Comparison of ENCODE assay signal across 25 cellular contexts in the genomic region with DNA sequence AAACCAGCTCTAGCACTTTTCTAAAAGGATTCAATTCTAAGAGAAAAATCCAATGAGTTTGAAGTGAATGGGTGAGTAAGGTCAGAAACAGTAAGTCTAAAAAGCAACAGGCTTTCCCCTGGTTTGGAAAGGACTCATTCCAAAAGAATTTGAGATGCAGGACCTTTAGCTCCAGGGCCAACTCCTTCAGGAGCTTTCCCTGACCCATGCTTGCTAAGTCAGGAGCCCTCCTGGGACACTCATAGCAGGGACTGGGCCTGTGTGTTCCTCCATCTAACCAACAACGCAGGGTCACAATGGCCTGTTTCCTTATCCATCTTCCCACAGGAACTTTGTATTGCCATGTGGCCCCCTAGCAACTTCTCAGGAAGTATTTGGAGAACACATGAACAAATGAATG.
DNase-seq lines count a peak whose midpoint lies in the region; ATAC-seq lines count a peak whose summit lies in the region.
"Had no signal": no experiment of that assay in that cellular context is flagged by ENCODE, and none has a peak within 500 bp of the region (broad histone marks: within the 10 kb centered on the region; RNA-seq: fewer than 3 reads in every experiment).

No MANE protein-coding gene starts in this region.

- no peaks in the 10 kb centered on the region for H3K36me3 ChIP-seq in aorta (ENCODE audit: control insufficient read depth in 1 of 2, insufficient read depth in 2 of 2, low read length in 1 of 2)

- WGBS in right cardiac atrium = 76% methylated on average over 1 of the region's 1 CpG
- WGBS in aorta, 2 donors = 96 to 100% methylated on average over 1 of the region's 1 CpG

- H3K4me1 ChIP-seq in right cardiac atrium (ENCODE audit: control insufficient read depth, insufficient read depth, low read length) (no peaks in the 10 kb centered on the region), aorta (ENCODE audit: control insufficient read depth in 1 of 2, insufficient read depth in 2 of 2, low read length in 2 of 2) (no peaks in the 10 kb centered on the region)

- H3K27me3 ChIP-seq in right cardiac atrium (ENCODE audit: control insufficient read depth, insufficient read depth) = no peaks in the 10 kb centered on the region
- no peaks in the 10 kb centered on the region for H3K27me3 ChIP-seq in aorta (ENCODE audit: control insufficient read depth in 1 of 2, insufficient read depth in 2 of 2, low read length in 1 of 2)

- H3K27ac ChIP-seq in right cardiac atrium (ENCODE audit: low read length) (no peak overlapping the region), aorta (ENCODE audit: low read depth in 1 of 2, low read length in 2 of 2) (no peak overlapping the region)
- H3K27ac ChIP-seq: C4-2B had no signal

- H3K4me3 ChIP-seq in right cardiac atrium (ENCODE audit: low read length) (no peak overlapping the region), aorta (ENCODE audit: low read length in 2 of 2) (no peak overlapping the region)

- intact Hi-C loops in Right ventricle myocardium superior (cut with DNase I) (loop anchor here (5.0 kb wide), 1 partner anchor 258 kb away; no protein-coding TSS in a partner anchor), right cardiac atrium (cut with DNase I) (loop anchor here in 2 of 4 donors (5.0 to 10.0 kb wide), 4 partner anchors 122 to 203 kb away; a partner anchor contains a TSS), left ventricle myocardium superior (cut with micrococcal nuclease) (loop anchor here (10.0 kb wide), 1 partner anchor 125 kb away; no protein-coding TSS in a partner anchor), aorta (cut with DNase I) (no loop called here)

- ATAC-seq in Right ventricle myocardium superior (ENCODE audit: poor library complexity) (peak; percentile 62), right cardiac atrium (no peak), left ventricle myocardium superior (peak; percentile 81), aorta (ENCODE audit: low FRiP score) (no peak), HG03025 (IDR thresholded peaks at IDR 0.05; ENCODE audit: low FRiP score, unreplicated experiment) (no peak), HG03520 (IDR thresholded peaks at IDR 0.05; ENCODE audit: unreplicated experiment) (no peak)
- ATAC-seq: T-cell had no signal

- H3K9me3 ChIP-seq in right cardiac atrium (ENCODE audit: control insufficient read depth, low read length) (no peaks in the 10 kb centered on the region), aorta (ENCODE audit: control insufficient read depth, low read length) (no peaks in the 10 kb centered on the region)
- H3K9me3 ChIP-seq: SK-N-SH had no signal

- DNase-seq in Right ventricle myocardium superior = no peak
- no peak for DNase-seq in right cardiac atrium
- DNase-seq in M059J (ENCODE audit: low read depth) = peak; percentile 72
- DNase-seq in left ventricle myocardium superior = no peak
- DNase-seq in aorta = no peak
- no peak for DNase-seq in DMS53 (lab: John Stamatoyannopoulos, UW)
- DNase-seq: 8988T; Calu3; CD8-positive, alpha-beta memory T cell; DMS153; KG1; MV-4-11; NCI-H1105 treated with DMSO at 0.1 percent for 48 hours; NCI-H1694; NCI-H2081 treated with DMSO at 0.1 percent for 48 hours; NCI-H2171 treated with DMSO at 0.1 percent for 48 hours; NCI-H526; OCI-M1; RPMI8226; SIG-M5; SK-N-SH; T-cell had no signal

Comparison
In these comparisons a context has a peak if more than half of its experiments do, and no peak if none do; other contexts are left out.
1. ATAC-seq: peak in Right ventricle myocardium superior (single experiment) and left ventricle myocardium superior (single experiment); none in right cardiac atrium (0 of 2), aorta (single experiment), HG03025 (single experiment) and HG03520 (single experiment).
2. intact Hi-C loops: an anchor here in Right ventricle myocardium superior (5.0 kb wide) and left ventricle myocardium superior (10.0 kb wide); none called in aorta.